In the genomic region with DNA sequence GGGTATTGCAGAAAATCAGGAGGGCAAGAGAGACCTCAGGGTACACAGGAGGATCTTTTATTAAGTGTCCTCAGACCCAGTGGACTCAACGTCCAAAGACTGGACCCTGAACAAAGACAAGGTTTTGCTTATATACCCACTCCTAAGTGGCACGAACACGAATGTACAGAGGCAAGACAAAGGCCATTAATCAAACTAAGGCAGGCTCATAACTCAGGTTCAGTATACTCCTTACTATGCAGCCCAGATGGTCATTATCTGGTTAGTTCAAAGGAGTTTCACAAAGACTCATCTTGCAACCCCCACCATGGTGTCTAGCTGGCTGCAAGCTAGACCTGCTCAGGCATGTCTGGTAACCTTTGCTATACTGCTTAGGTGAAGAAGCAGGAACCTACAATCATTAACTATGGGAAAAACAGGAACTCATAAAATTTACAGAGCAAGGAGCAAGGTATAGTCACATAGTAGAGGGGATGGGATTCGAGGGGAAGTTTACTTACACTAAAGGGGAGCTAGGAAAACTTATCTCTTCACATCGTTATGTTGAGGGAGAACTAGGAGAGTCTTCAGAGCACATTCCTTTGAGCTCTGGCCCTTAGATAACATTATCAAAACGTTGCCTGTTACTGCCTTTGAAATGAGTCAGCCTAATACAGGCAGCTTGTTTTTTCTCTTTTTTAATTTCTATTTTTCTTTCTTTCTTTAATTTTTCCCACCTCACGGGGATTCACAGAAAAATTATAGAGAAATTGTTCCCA, we compare ENCODE assay signal across 11 cellular contexts. TPM values are rescaled to one million over a fixed set of nuclear protein-coding genes. Genes with fewer than 3 reads are reported as not detected.
A peak's percentile ranks its signal among the peaks of the same experiment; 100 is the strongest.
DNase-seq lines count a peak whose midpoint lies in the region; ATAC-seq, FAIRE-seq and TF ChIP-seq lines count a peak whose summit lies in the region.
"Had no signal": no experiment of that assay in that cellular context is flagged by ENCODE, and none has a peak within 500 bp of the region (broad histone marks: within the 10 kb centered on the region; RNA-seq: fewer than 3 reads in every experiment).

No MANE protein-coding gene starts in this region.

- TF ChIP-seq POLR2A in GM12892 (IDR thresholded peaks at IDR 0.05; ENCODE audit: low read depth, low read length) (no peak), endothelial cell of umbilical vein (IDR thresholded peaks at IDR 0.05; ENCODE audit: low read depth, low read length) (no peak)

- H3K27me3 ChIP-seq in endothelial cell of umbilical vein (ENCODE audit: control insufficient read depth in 2 of 2, insufficient read depth in 2 of 2, low read length in 2 of 2), result peaks cover 0 to 1% of the 10 kb centered on the region in 2 experiments
- H3K27me3 ChIP-seq: BLaER1 treated with 17β-estradiol and CSF1 and Interleukin-3, amounts not matched to agents 10 nM and 100 nM had no signal

- H3K4me2 ChIP-seq in endothelial cell of umbilical vein (ENCODE audit: insufficient read depth, low read length), result no peak overlapping the region
- H3K4me2 ChIP-seq: BLaER1 treated with 17β-estradiol and CSF1 and Interleukin-3, amounts not matched to agents 10 nM and 100 nM had no signal

- no peak overlapping the region for H3K9ac ChIP-seq in endothelial cell of umbilical vein (replicated peaks; ENCODE audit: extremely low read depth, insufficient read depth, low read length)
- H3K9ac ChIP-seq: BLaER1 treated with 17β-estradiol and CSF1 and Interleukin-3, amounts not matched to agents 10 nM and 100 nM had no signal

- H4K20me1 ChIP-seq in endothelial cell of umbilical vein (replicated peaks; ENCODE audit: control insufficient read depth, extremely low read depth, insufficient read depth, low read length), result no peaks in the 10 kb centered on the region
- H4K20me1 ChIP-seq: BLaER1 treated with 17β-estradiol and CSF1 and Interleukin-3, amounts not matched to agents 10 nM and 100 nM had no signal

- ATAC-seq in GM21390 (IDR thresholded peaks at IDR 0.05; ENCODE audit: unreplicated experiment), result peak; percentile 95
- peak; percentile 88 for ATAC-seq in HG03135 (IDR thresholded peaks at IDR 0.05; ENCODE audit: unreplicated experiment)
- ATAC-seq: activated CD8-positive, alpha-beta T cell treated with anti-CD3 and anti-CD28 coated beads, Interleukin-2, amount 10 ng/mL, durations not matched to agents 7 days and 5 days had no signal

- FAIRE-seq in GM12892 (lab: Jason Lieb, UNC) (peak; percentile 93), endothelial cell of umbilical vein (lab: Jason Lieb, UNC) (peak; percentile 33)

- H3K4me1 ChIP-seq in endothelial cell of umbilical vein (ENCODE audit: control insufficient read depth, extremely low read depth, insufficient read depth, low read length), result no peaks in the 10 kb centered on the region
- H3K4me1 ChIP-seq: BLaER1 treated with 17β-estradiol and CSF1 and Interleukin-3, amounts not matched to agents 10 nM and 100 nM had no signal

- CTCF ChIA-PET in endothelial cell of umbilical vein (lab: Charles Lee), result no interaction called here

- no TSS peak for BruUV-seq in endothelial cell of umbilical vein (replicated peaks; lab: Mats Ljungman, UMichigan)

- H3K4me3 ChIP-seq in endothelial cell of umbilical vein (replicated peaks in 1 of 3; ENCODE audit: insufficient read depth in 1 of 3, low read depth in 1 of 3, low read length in 3 of 3), result no peak overlapping the region
- H3K4me3 ChIP-seq: BLaER1 treated with 17β-estradiol and CSF1 and Interleukin-3, amounts not matched to agents 10 nM and 100 nM had no signal

- H3K9me1 ChIP-seq in endothelial cell of umbilical vein (replicated peaks; ENCODE audit: control insufficient read depth, extremely low read depth, insufficient read depth, low read length), result no peaks in the 10 kb centered on the region

- POLR2A ChIA-PET in endothelial cell of umbilical vein (lab: Charles Lee), result no interaction called here

- no peak overlapping the region for H3K27ac ChIP-seq in endothelial cell of umbilical vein (ENCODE audit: insufficient read depth, low read depth, low read length)
- H3K27ac ChIP-seq: BLaER1 treated with 17β-estradiol and CSF1 and Interleukin-3, amounts not matched to agents 10 nM and 100 nM had no signal

- intact Hi-C loops in endothelial cell of umbilical vein (cut with micrococcal nuclease), result no loop called here

- dilution Hi-C loops in endothelial cell of umbilical vein (cut with MboI; ENCODE audit: extremely low pct_ligation_motif_present, low sequenced_read_pairs), result no loop called here

- H3K9me3 ChIP-seq in endothelial cell of umbilical vein (replicated peaks; ENCODE audit: control insufficient read depth, insufficient read depth, low read length), result no peaks in the 10 kb centered on the region

- no peak for TF ChIP-seq CTCF in endothelial cell of umbilical vein (IDR thresholded peaks at IDR 0.05; ENCODE audit: extremely low read depth in 1 of 2, insufficient read depth in 1 of 2, low read depth in 1 of 2, low read length in 2 of 2)

- no peaks in the 10 kb centered on the region for H3K36me3 ChIP-seq in endothelial cell of umbilical vein (ENCODE audit: control insufficient read depth in 2 of 2, extremely low read depth in 1 of 2, insufficient read depth in 2 of 2, low read length in 2 of 2)
- H3K36me3 ChIP-seq: BLaER1 treated with 17β-estradiol and CSF1 and Interleukin-3, amounts not matched to agents 10 nM and 100 nM had no signal

- H3K79me2 ChIP-seq in endothelial cell of umbilical vein (ENCODE audit: control insufficient read depth, insufficient read depth, low read length), result no peaks in the 10 kb centered on the region

- H2AFZ ChIP-seq in endothelial cell of umbilical vein (ENCODE audit: low read depth, low read length), result no peak overlapping the region

- DNase-seq in GM12892 (ENCODE audit: insufficient read length) (no peak), endothelial cell of umbilical vein (ENCODE audit: low read depth, low spot score) (no peak), NCI-H69 (lab: John Stamatoyannopoulos, UW) (no peak), NCI-H1417 treated with DMSO at 0.1 percent for 48 hours (lab: John Stamatoyannopoulos, UW) (no peak), SK-N-DZ (ENCODE audit: low spot score) (no peak)
- DNase-seq in stimulated activated CD4-positive, alpha-beta T cell treated with anti-CD3 and anti-CD28 coated beads, Interleukin-15, amount 100 ng/mL, for 24 hours, result no peak
- DNase-seq: activated CD8-positive, alpha-beta T cell treated with anti-CD3 and anti-CD28 coated beads, Interleukin-2, amount 10 ng/mL, durations not matched to agents 7 days and 5 days; NK-92 treated with Interleukin-12 subunit alpha and Interleukin-12 subunit beta, amount 100 ng/mL, for 24 hours had no signal

TF ChIP-seq in endothelial cell of umbilical vein, 7 proteins besides CTCF, POLR2A, EP300 and RAD21:
- TF ChIP-seq MAX (IDR thresholded peaks at IDR 0.05; ENCODE audit: insufficient read depth, insufficient read length), result no peak
- no peak for TF ChIP-seq JUN (IDR thresholded peaks at IDR 0.05; ENCODE audit: borderline replicate concordance, insufficient read depth, insufficient read length, low read depth)
- TF ChIP-seq GATA2 (IDR thresholded peaks at IDR 0.05; ENCODE audit: insufficient read depth, insufficient read length, low read depth, low read length), result no peak
- TF ChIP-seq FOS (IDR thresholded peaks at IDR 0.05; ENCODE audit: borderline replicate concordance, insufficient read depth, low read length), result no peak
- TF ChIP-seq POLR2AphosphoS5 (IDR thresholded peaks at IDR 0.05; ENCODE audit: insufficient read depth, low read depth, low read length), result no peak
- no peak for TF ChIP-seq EZH2 (IDR thresholded peaks at IDR 0.05; ENCODE audit: borderline replicate concordance, low read depth, low read length, severe bottlenecking)
- no peak for TF ChIP-seq MYC (IDR thresholded peaks at IDR 0.05; ENCODE audit: low read depth, low read length)

RNA-seq across cellular contexts. Expression of gene SLC4A3, which starts 33.9 kb away (rescaled TPM):
- polyA plus RNA-seq in GM12892 (2012; ENCODE audit: missing spikeins), result not detected
- total RNA-seq in endothelial cell of umbilical vein, result 0.21 and 0.35 TPM in 2 replicates
- 0.24 and 0.29 TPM in 2 replicates for polyA plus RNA-seq in endothelial cell of umbilical vein
- polyA plus RNA-seq in endothelial cell of umbilical vein (2011; cell fraction: cytosol; rRNA removed), result 0.12 and 0.13 TPM in 2 replicates
- 0.80 and 1.1 TPM in 2 replicates for polyA plus RNA-seq in endothelial cell of umbilical vein (2011; cell fraction: nucleus; rRNA removed)
- 0.67 and 1.9 TPM in 2 replicates for polyA plus RNA-seq in endothelial cell of umbilical vein (2012)
- polyA minus RNA-seq in endothelial cell of umbilical vein, result 0.27 and 0.74 TPM in 2 replicates
- not detected for polyA minus RNA-seq in endothelial cell of umbilical vein (2011; cell fraction: cytosol; rRNA and poly(A)+ RNA removed)
- polyA minus RNA-seq in endothelial cell of umbilical vein (2011; cell fraction: nucleus; rRNA and poly(A)+ RNA removed), result 0.34 and 0.38 TPM in 2 replicates
- 0.30 and 0.46 TPM in 2 replicates for polyA plus RNA-seq in SK-N-DZ (2014; cell fraction: cytosol; rRNA removed)
- 3.8 and 6.3 TPM in 2 replicates for polyA plus RNA-seq in SK-N-DZ (2014; cell fraction: nucleus; rRNA removed)
- total RNA-seq: activated CD8-positive, alpha-beta T cell treated with anti-CD3 and anti-CD28 coated beads, Interleukin-2, amount 10 ng/mL, durations not matched to agents 7 days and 5 days had no signal
